Comparison of ENCODE assay signal across 8 cellular contexts in the genomic region with DNA sequence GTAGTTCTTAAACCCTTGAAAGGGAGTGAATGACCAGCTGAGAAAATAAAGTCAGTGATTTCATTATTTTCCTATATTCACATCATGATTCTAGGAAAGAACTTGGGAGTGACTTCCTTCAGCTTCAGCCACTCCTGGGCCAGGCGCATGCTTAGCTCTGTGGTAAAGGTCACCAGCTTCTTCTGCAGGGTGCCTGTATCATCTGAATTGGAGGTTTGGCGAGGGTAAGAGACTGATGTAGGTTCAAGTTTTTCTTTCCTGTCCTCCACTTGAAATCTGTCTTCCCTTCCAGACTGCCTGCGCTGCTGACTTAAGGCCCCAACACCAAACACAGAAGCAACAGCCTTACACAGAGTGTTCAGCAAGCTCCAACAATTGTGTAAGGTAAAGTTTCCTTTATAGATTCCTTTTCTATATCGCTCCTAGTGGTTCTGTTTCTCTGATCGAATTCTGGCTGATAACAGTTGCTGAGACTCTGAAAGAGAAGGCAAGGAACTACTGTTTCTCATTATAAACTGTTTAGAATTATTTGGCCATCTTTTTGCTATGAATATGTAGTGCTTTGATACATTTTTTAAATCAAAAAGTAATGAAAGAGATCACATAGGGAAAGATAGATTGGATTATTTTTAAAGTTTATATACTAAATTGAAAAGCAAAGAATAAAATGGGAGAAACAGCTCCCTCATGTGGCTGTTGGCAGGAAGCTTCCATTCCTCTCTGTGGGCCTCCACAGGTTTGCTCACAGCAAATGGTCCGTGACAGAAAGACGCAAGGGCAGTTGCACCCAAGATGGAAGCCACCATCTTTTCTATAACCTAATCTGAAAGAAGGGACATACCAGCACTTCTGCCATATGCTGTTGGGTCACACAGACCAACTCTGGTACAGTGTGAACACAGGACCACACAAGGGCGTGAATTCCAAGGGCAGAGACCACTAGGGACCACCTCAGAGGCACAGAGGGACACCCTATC. TPM values are rescaled to one million over a fixed set of nuclear protein-coding genes. Genes with fewer than 3 reads are reported as not detected.
DNase-seq lines count a peak whose midpoint lies in the region; ATAC-seq and TF ChIP-seq lines count a peak whose summit lies in the region.

No MANE protein-coding gene starts in this region.

- H3K4me1 ChIP-seq in CD4-positive, alpha-beta memory T cell (ENCODE audit: insufficient read depth, low read length) = no peaks in the 10 kb centered on the region
- H3K4me1 ChIP-seq in suprapubic skin = peaks cover 20% of the 10 kb centered on the region

- peaks cover 0 to 2% (median 0%) of the 10 kb centered on the region in 4 donors for H3K4me1 Mint-ChIP-seq in CD4-positive, alpha-beta memory T cell
- H3K4me1 Mint-ChIP-seq in activated naive CD8-positive, alpha-beta T cell treated with anti-CD3 and anti-CD28 coated beads, Interleukin-2, amount 50 U/mL, for 24 hours = no peaks in the 10 kb centered on the region
- no peaks in the 10 kb centered on the region for H3K4me1 Mint-ChIP-seq in stimulated activated naive CD8-positive, alpha-beta T cell treated with anti-CD3 and anti-CD28 coated beads, Interleukin-15, amount 100 ng/mL, for 72 hours

- no peaks in the 10 kb centered on the region for H3K27me3 Mint-ChIP-seq in CD4-positive, alpha-beta memory T cell
- no peaks in the 10 kb centered on the region for H3K27me3 Mint-ChIP-seq in activated naive CD8-positive, alpha-beta T cell treated with anti-CD3 and anti-CD28 coated beads, Interleukin-2, amount 50 U/mL, for 24 hours
- no peaks in the 10 kb centered on the region for H3K27me3 Mint-ChIP-seq in stimulated activated naive CD8-positive, alpha-beta T cell treated with anti-CD3 and anti-CD28 coated beads, Interleukin-15, amount 100 ng/mL, for 72 hours

- intact Hi-C loops in CD4-positive, alpha-beta memory T cell (cut with micrococcal nuclease) = loop anchor here (1.0 to 5.0 kb wide), 2 partner anchors 37 to 629 kb away; no protein-coding TSS in a partner anchor

- H3K27ac ChIP-seq in CD4-positive, alpha-beta memory T cell (ENCODE audit: low read depth, low read length) = no peak overlapping the region
- H3K27ac ChIP-seq in suprapubic skin = no peak overlapping the region

- peaks cover 5 to 12% of the 10 kb centered on the region in 2 donors for H3K36me3 Mint-ChIP-seq in CD4-positive, alpha-beta memory T cell
- peaks cover 14% of the 10 kb centered on the region for H3K36me3 Mint-ChIP-seq in activated naive CD8-positive, alpha-beta T cell treated with anti-CD3 and anti-CD28 coated beads, Interleukin-2, amount 50 U/mL, for 24 hours (ENCODE audit: low read depth)

- H3K36me3 ChIP-seq in CD4-positive, alpha-beta memory T cell (ENCODE audit: insufficient read depth, low read length) = no peaks in the 10 kb centered on the region
- H3K36me3 ChIP-seq in kidney epithelial cell (ENCODE audit: control insufficient read depth, insufficient read depth, low read length) (no peaks in the 10 kb centered on the region), suprapubic skin (peaks cover 19% of the 10 kb centered on the region)

- TF ChIP-seq EP300 in suprapubic skin (IDR thresholded peaks at IDR 0.05) = no peak

- TF ChIP-seq POLR2A in suprapubic skin (IDR thresholded peaks at IDR 0.05) = no peak

- WGBS in suprapubic skin = 62% methylated on average over 8 of the region's 8 CpGs

- no peaks in the 10 kb centered on the region for H3K9me3 Mint-ChIP-seq in CD4-positive, alpha-beta memory T cell
- H3K9me3 Mint-ChIP-seq in activated naive CD8-positive, alpha-beta T cell treated with anti-CD3 and anti-CD28 coated beads, Interleukin-2, amount 50 U/mL, for 24 hours = no peaks in the 10 kb centered on the region
- H3K9me3 Mint-ChIP-seq in stimulated activated naive CD8-positive, alpha-beta T cell treated with anti-CD3 and anti-CD28 coated beads, Interleukin-15, amount 100 ng/mL, for 72 hours = no peaks in the 10 kb centered on the region

- H3K27me3 ChIP-seq in CD4-positive, alpha-beta memory T cell (ENCODE audit: insufficient read depth, low read length) = no peaks in the 10 kb centered on the region
- H3K27me3 ChIP-seq in kidney epithelial cell (ENCODE audit: control insufficient read depth, insufficient read depth, low read length) (no peaks in the 10 kb centered on the region), suprapubic skin (no peaks in the 10 kb centered on the region)

- POLR2A ChIA-PET in CD4-positive, alpha-beta memory T cell (lab: Charles Lee; ENCODE audit: partially characterized antibody) = interaction anchor here (1.6 kb wide), 1 partner anchor 13 kb away, joined by 5 read pairs; no protein-coding TSS in a partner anchor

- peak; percentile 82 for TF ChIP-seq CTCF in kidney epithelial cell (IDR thresholded peaks at IDR 0.05; ENCODE audit: insufficient read depth, low read length, poor library complexity, severe bottlenecking)
- TF ChIP-seq CTCF in suprapubic skin (IDR thresholded peaks at IDR 0.05) = peak in 1 of 2 donors; percentile 68

- no peak overlapping the region for H3K4me3 Mint-ChIP-seq in CD4-positive, alpha-beta memory T cell
- no peak overlapping the region for H3K4me3 Mint-ChIP-seq in activated naive CD8-positive, alpha-beta T cell treated with anti-CD3 and anti-CD28 coated beads, Interleukin-2, amount 50 U/mL, for 24 hours
- no peak overlapping the region for H3K4me3 Mint-ChIP-seq in stimulated activated naive CD8-positive, alpha-beta T cell treated with anti-CD3 and anti-CD28 coated beads, Interleukin-15, amount 100 ng/mL, for 72 hours

- H3K9me3 ChIP-seq in CD4-positive, alpha-beta memory T cell (ENCODE audit: control insufficient read depth in 1 of 2, low read length in 2 of 2) = no peaks in the 10 kb centered on the region
- H3K9me3 ChIP-seq in suprapubic skin = no peaks in the 10 kb centered on the region

- ATAC-seq in GM18858 (IDR thresholded peaks at IDR 0.05; ENCODE audit: unreplicated experiment) = peak; percentile 72
- peak; percentile 74 for ATAC-seq in HG03342 (IDR thresholded peaks at IDR 0.05; ENCODE audit: unreplicated experiment)
- peak; percentile 52 for ATAC-seq in activated naive CD8-positive, alpha-beta T cell treated with anti-CD3 and anti-CD28 coated beads, Interleukin-2, amount 50 U/mL, for 24 hours
- ATAC-seq in stimulated activated naive CD8-positive, alpha-beta T cell treated with anti-CD3 and anti-CD28 coated beads, Interleukin-15, amount 100 ng/mL, for 72 hours = peak; percentile 68

- DNase-seq in CD4-positive, alpha-beta memory T cell = peak in 4 of 5 donors; percentile 22 to 33 (median 26)
- DNase-seq in NCI-H748 (lab: John Stamatoyannopoulos, UW; ENCODE audit: unreplicated experiment) (peak; percentile 67), kidney epithelial cell (ENCODE audit: low read depth) (no peak), suprapubic skin (ENCODE audit: low spot score in 2 of 2) (no peak)
- DNase-seq in activated naive CD8-positive, alpha-beta T cell treated with anti-CD3 and anti-CD28 coated beads, Interleukin-2, amount 50 U/mL, for 24 hours = peak; percentile 10
- DNase-seq in stimulated activated naive CD8-positive, alpha-beta T cell treated with anti-CD3 and anti-CD28 coated beads, Interleukin-15, amount 100 ng/mL, for 72 hours = peak; percentile 9 to 21

- no peak overlapping the region for H3K4me3 ChIP-seq in CD4-positive, alpha-beta memory T cell (ENCODE audit: low read length in 2 of 2)
- H3K4me3 ChIP-seq in kidney epithelial cell (ENCODE audit: low read depth, low read length) (no peak overlapping the region), suprapubic skin (no peak overlapping the region)

- H3K27ac Mint-ChIP-seq in CD4-positive, alpha-beta memory T cell = peak overlapping the region in 1 of 7 donors; percentile 3
- H3K27ac Mint-ChIP-seq in activated naive CD8-positive, alpha-beta T cell treated with anti-CD3 and anti-CD28 coated beads, Interleukin-2, amount 50 U/mL, for 24 hours = no peak overlapping the region
- no peak overlapping the region for H3K27ac Mint-ChIP-seq in stimulated activated naive CD8-positive, alpha-beta T cell treated with anti-CD3 and anti-CD28 coated beads, Interleukin-15, amount 100 ng/mL, for 72 hours

- CTCF ChIA-PET in CD4-positive, alpha-beta memory T cell (lab: Charles Lee; ENCODE audit: partially characterized antibody) = interaction anchor here (0.6 to 6.3 kb wide), 22 partner anchors 9 to 924 kb away, joined by 3 to 42 read pairs (median 4); partner anchors contain the start of genes GATAD1, PEX1 and RBM48

RNA-seq across cellular contexts. Expression of gene GATAD1, which starts 14.0 kb away (rescaled TPM):
- total RNA-seq in CD4-positive, alpha-beta memory T cell = 10 to 100 TPM; 31.9 to 34.8 TPM
- 1 to 10 TPM; 5.1 to 7.8 TPM for polyA plus RNA-seq in CD4-positive, alpha-beta memory T cell
- 30.5 and 37.5 TPM in 2 replicates for total RNA-seq in kidney epithelial cell
- total RNA-seq in suprapubic skin = 10 to 100 TPM; 11.6 to 70.6 (median 17.8) TPM

RNA-seq across cellular contexts. Expression of gene ERVW-1, which starts 16.4 kb away (rescaled TPM):
- total RNA-seq in CD4-positive, alpha-beta memory T cell = under 1 TPM in 1 of 2 experiments, not detected in 1; 0.12 TPM
- not detected for polyA plus RNA-seq in CD4-positive, alpha-beta memory T cell
- total RNA-seq in kidney epithelial cell (not detected in 2 replicates), suprapubic skin (under 1 TPM in 1 of 4 donors, not detected in 3; 0.15 TPM)

Comparison
In these comparisons a context has a peak if more than half of its experiments do, and no peak if none do; other contexts are left out.
1. DNase-seq: peak in CD4-positive, alpha-beta memory T cell (4 of 5), NCI-H748 (single experiment), activated naive CD8-positive, alpha-beta T cell treated with anti-CD3 and anti-CD28 coated beads, Interleukin-2, amount 50 U/mL, for 24 hours (single experiment) and stimulated activated naive CD8-positive, alpha-beta T cell treated with anti-CD3 and anti-CD28 coated beads, Interleukin-15, amount 100 ng/mL, for 72 hours (2 of 2); none in kidney epithelial cell (single experiment) and suprapubic skin (0 of 2).
2. Peak in every context shown above with its lines, with median percentiles within 50 percentile points of each other: ATAC-seq.